ENCODE assay signal across 9 cellular contexts in genomic region chr12:12582895-12583303, GRCh38. TPM values are rescaled to one million over a fixed set of nuclear protein-coding genes. Genes with fewer than 3 reads are reported as not detected.
DNase-seq lines count a peak whose midpoint lies in the region; ATAC-seq and TF ChIP-seq lines count a peak whose summit lies in the region.
"Had no signal": no experiment of that assay in that cellular context is flagged by ENCODE, and none has a peak within 500 bp of the region (broad histone marks: within the 10 kb centered on the region; RNA-seq: fewer than 3 reads in every experiment).

No MANE protein-coding gene starts in this region.

- 39% methylated on average over 6 of the region's 6 CpGs for WGBS in smooth muscle cell (ENCODE audit: low lambda C conversion rate)

- H3F3A ChIP-seq in smooth muscle cell (ENCODE audit: low read depth), result no peaks in the 10 kb centered on the region

- peak overlapping the region; percentile 29 for H2AFZ ChIP-seq in smooth muscle cell (ENCODE audit: low read depth)

- no peak for TF ChIP-seq POLR2A in erythroblast (IDR thresholded peaks at IDR 0.05; ENCODE audit: low read length)

- no peaks in the 10 kb centered on the region for H3K27me3 ChIP-seq in smooth muscle cell (ENCODE audit: low read depth)

- no peak overlapping the region for H3K4me2 ChIP-seq in smooth muscle cell

- POLR2A ChIA-PET in activated CD8-positive, alpha-beta T cell treated with anti-CD3 and anti-CD28 coated beads for 36 hours (lab: Charles Lee), result interaction anchor here (0.6 to 1.0 kb wide), 2 partner anchors 9 to 1406 kb away, joined by 3 read pairs; no protein-coding TSS in a partner anchor
- POLR2A ChIA-PET in activated CD8-positive, alpha-beta T cell treated with anti-CD3 and anti-CD28 coated beads, Interleukin-2, amount 10 ng/mL, durations not matched to agents 7 days and 5 days (lab: Charles Lee), result no interaction called here

- H3K4me1 ChIP-seq in smooth muscle cell (ENCODE audit: low read depth), result no peaks in the 10 kb centered on the region

- H3K27ac Mint-ChIP-seq in activated CD8-positive, alpha-beta T cell treated with anti-CD3 and anti-CD28 coated beads for 36 hours, result peak overlapping the region; percentile 82
- H3K27ac Mint-ChIP-seq in activated CD8-positive, alpha-beta T cell treated with anti-CD3 and anti-CD28 coated beads, Interleukin-2, amount 10 ng/mL, durations not matched to agents 7 days and 5 days, result no peak overlapping the region
- H3K27ac Mint-ChIP-seq: nephron had no signal

- TF ChIP-seq CTCF in activated CD8-positive, alpha-beta T cell treated with anti-CD3 and anti-CD28 coated beads for 36 hours (IDR thresholded peaks at IDR 0.05), result no peak
- TF ChIP-seq CTCF in smooth muscle cell (IDR thresholded peaks at IDR 0.05; ENCODE audit: borderline replicate concordance, insufficient read depth, poor library complexity, severe bottlenecking), result no peak

- H3K4me3 ChIP-seq in smooth muscle cell, result no peak overlapping the region

- H4K20me1 ChIP-seq in smooth muscle cell (ENCODE audit: low read depth), result no peaks in the 10 kb centered on the region

- ATAC-seq in activated CD8-positive, alpha-beta T cell treated with anti-CD3 and anti-CD28 coated beads for 36 hours, result peak; percentile 94
- ATAC-seq in activated CD8-positive, alpha-beta T cell treated with anti-CD3 and anti-CD28 coated beads, Interleukin-2, amount 10 ng/mL, durations not matched to agents 7 days and 5 days, result no peak
- peak; percentile 92 for ATAC-seq in HG03045 (IDR thresholded peaks at IDR 0.05; ENCODE audit: unreplicated experiment)
- peak; percentile 95 for ATAC-seq in activated T-cell treated with anti-CD3 and anti-CD28 coated beads, Interleukin-2, amount 50 U/mL, for 4 hours

- no peaks in the 10 kb centered on the region for H3K79me2 ChIP-seq in smooth muscle cell (ENCODE audit: low read depth)

- CTCF ChIA-PET in activated CD8-positive, alpha-beta T cell treated with anti-CD3 and anti-CD28 coated beads for 36 hours (lab: Charles Lee), result no interaction called here
- CTCF ChIA-PET in activated CD8-positive, alpha-beta T cell treated with anti-CD3 and anti-CD28 coated beads, Interleukin-2, amount 10 ng/mL, durations not matched to agents 7 days and 5 days (lab: Charles Lee), result no interaction called here

- peak overlapping the region; percentile 12 for H3K9ac ChIP-seq in smooth muscle cell (ENCODE audit: low read depth)

- DNase-seq in activated CD8-positive, alpha-beta T cell treated with anti-CD3 and anti-CD28 coated beads for 36 hours, result peak; percentile 76
- no peak for DNase-seq in activated CD8-positive, alpha-beta T cell treated with anti-CD3 and anti-CD28 coated beads, Interleukin-2, amount 10 ng/mL, durations not matched to agents 7 days and 5 days
- peak; percentile 7 for DNase-seq in activated T-cell treated with anti-CD3 and anti-CD28 coated beads, Interleukin-2, amount 50 U/mL, for 4 hours
- DNase-seq in smooth muscle cell (lab: John Stamatoyannopoulos, UW; ENCODE audit: unreplicated experiment), result no peak
- DNase-seq in GM03348 (ENCODE audit: low spot score), result no peak
- DNase-seq in erythroblast (lab: John Stamatoyannopoulos, UW), result no peak
- no peak for DNase-seq in NCI-H526 treated with DMSO at 0.1 percent for 48 hours (lab: John Stamatoyannopoulos, UW)

- H3K36me3 ChIP-seq in smooth muscle cell (ENCODE audit: low read depth), result no peaks in the 10 kb centered on the region

- H3K4me1 Mint-ChIP-seq in activated CD8-positive, alpha-beta T cell treated with anti-CD3 and anti-CD28 coated beads for 36 hours (ENCODE audit: low read depth), result peaks cover 36% of the 10 kb centered on the region
- H3K4me1 Mint-ChIP-seq in activated CD8-positive, alpha-beta T cell treated with anti-CD3 and anti-CD28 coated beads, Interleukin-2, amount 10 ng/mL, durations not matched to agents 7 days and 5 days (ENCODE audit: low read depth), result peaks cover 6% of the 10 kb centered on the region
- H3K4me1 Mint-ChIP-seq in activated T-cell treated with anti-CD3 and anti-CD28 coated beads, Interleukin-2, amount 50 U/mL, for 4 hours (ENCODE audit: low read depth), result peaks cover 18% of the 10 kb centered on the region
- H3K4me1 Mint-ChIP-seq: nephron had no signal

- H3K9me3 Mint-ChIP-seq in activated CD8-positive, alpha-beta T cell treated with anti-CD3 and anti-CD28 coated beads for 36 hours, result no peaks in the 10 kb centered on the region
- H3K9me3 Mint-ChIP-seq in activated CD8-positive, alpha-beta T cell treated with anti-CD3 and anti-CD28 coated beads, Interleukin-2, amount 10 ng/mL, durations not matched to agents 7 days and 5 days (ENCODE audit: insufficient read depth), result no peaks in the 10 kb centered on the region
- H3K9me3 Mint-ChIP-seq in activated T-cell treated with anti-CD3 and anti-CD28 coated beads, Interleukin-2, amount 50 U/mL, for 4 hours, result no peaks in the 10 kb centered on the region
- H3K9me3 Mint-ChIP-seq: nephron had no signal

- intact Hi-C loops in activated CD8-positive, alpha-beta T cell treated with anti-CD3 and anti-CD28 coated beads for 36 hours (cut with micrococcal nuclease), result no loop called here

- H3K4me3 Mint-ChIP-seq in activated CD8-positive, alpha-beta T cell treated with anti-CD3 and anti-CD28 coated beads for 36 hours, result no peak overlapping the region
- no peak overlapping the region for H3K4me3 Mint-ChIP-seq in activated CD8-positive, alpha-beta T cell treated with anti-CD3 and anti-CD28 coated beads, Interleukin-2, amount 10 ng/mL, durations not matched to agents 7 days and 5 days
- H3K4me3 Mint-ChIP-seq in activated T-cell treated with anti-CD3 and anti-CD28 coated beads, Interleukin-2, amount 50 U/mL, for 4 hours, result no peak overlapping the region
- H3K4me3 Mint-ChIP-seq: nephron had no signal

- no peaks in the 10 kb centered on the region for H3K9me3 ChIP-seq in smooth muscle cell (replicated peaks; ENCODE audit: low read depth)

- peak overlapping the region; percentile 66 for H3K27ac ChIP-seq in smooth muscle cell (ENCODE audit: low read depth)

- H3K36me3 Mint-ChIP-seq in activated CD8-positive, alpha-beta T cell treated with anti-CD3 and anti-CD28 coated beads for 36 hours (ENCODE audit: low read depth), result no peaks in the 10 kb centered on the region
- no peaks in the 10 kb centered on the region for H3K36me3 Mint-ChIP-seq in activated CD8-positive, alpha-beta T cell treated with anti-CD3 and anti-CD28 coated beads, Interleukin-2, amount 10 ng/mL, durations not matched to agents 7 days and 5 days (ENCODE audit: low read depth)
- no peaks in the 10 kb centered on the region for H3K36me3 Mint-ChIP-seq in activated T-cell treated with anti-CD3 and anti-CD28 coated beads, Interleukin-2, amount 50 U/mL, for 4 hours (ENCODE audit: insufficient read depth)

- peaks cover 1% of the 10 kb centered on the region for H3K27me3 Mint-ChIP-seq in activated CD8-positive, alpha-beta T cell treated with anti-CD3 and anti-CD28 coated beads for 36 hours
- H3K27me3 Mint-ChIP-seq in activated CD8-positive, alpha-beta T cell treated with anti-CD3 and anti-CD28 coated beads, Interleukin-2, amount 10 ng/mL, durations not matched to agents 7 days and 5 days (ENCODE audit: low read depth), result peaks cover 12% of the 10 kb centered on the region
- H3K27me3 Mint-ChIP-seq in activated T-cell treated with anti-CD3 and anti-CD28 coated beads, Interleukin-2, amount 50 U/mL, for 4 hours (ENCODE audit: low read depth), result peaks cover 4% of the 10 kb centered on the region

RNA-seq across cellular contexts. Expression of gene DUSP16, which starts 20.2 kb away (rescaled TPM):
- total RNA-seq in activated CD8-positive, alpha-beta T cell treated with anti-CD3 and anti-CD28 coated beads for 36 hours, result 10 to 100 TPM; 28.2 to 30.2 TPM
- 10 to 100 TPM; 17.4 to 19.0 TPM for total RNA-seq in activated CD8-positive, alpha-beta T cell treated with anti-CD3 and anti-CD28 coated beads, Interleukin-2, amount 10 ng/mL, durations not matched to agents 7 days and 5 days
- total RNA-seq in activated T-cell treated with anti-CD3 and anti-CD28 coated beads, Interleukin-2, amount 50 U/mL, for 4 hours, result 10 to 100 TPM; 24.0 to 40.8 (median 34.9) TPM
- 10.8 and 13.0 TPM in 2 replicates for total RNA-seq in smooth muscle cell
- 1.2 and 2.0 TPM in 2 replicates for polyA plus RNA-seq in smooth muscle cell

RNA-seq across cellular contexts. Expression of gene CREBL2, which starts 28.8 kb away (rescaled TPM):
- 10 to 100 TPM; 12.7 to 14.9 TPM for total RNA-seq in activated CD8-positive, alpha-beta T cell treated with anti-CD3 and anti-CD28 coated beads for 36 hours
- 10 to 100 TPM; 13.2 to 14.3 TPM for total RNA-seq in activated CD8-positive, alpha-beta T cell treated with anti-CD3 and anti-CD28 coated beads, Interleukin-2, amount 10 ng/mL, durations not matched to agents 7 days and 5 days
- 10 to 100 TPM; 14.4 to 16.9 (median 14.8) TPM for total RNA-seq in activated T-cell treated with anti-CD3 and anti-CD28 coated beads, Interleukin-2, amount 50 U/mL, for 4 hours
- 6.6 and 8.2 TPM in 2 replicates for total RNA-seq in smooth muscle cell
- polyA plus RNA-seq in smooth muscle cell, result 4.2 and 5.3 TPM in 2 replicates

Comparison
In these comparisons a context has a peak if more than half of its experiments do, and no peak if none do; other contexts are left out.
1. DNase-seq: peak in activated CD8-positive, alpha-beta T cell treated with anti-CD3 and anti-CD28 coated beads for 36 hours (single experiment) and activated T-cell treated with anti-CD3 and anti-CD28 coated beads, Interleukin-2, amount 50 U/mL, for 4 hours (single experiment); none in activated CD8-positive, alpha-beta T cell treated with anti-CD3 and anti-CD28 coated beads, Interleukin-2, amount 10 ng/mL, durations not matched to agents 7 days and 5 days (single experiment), smooth muscle cell (single experiment), GM03348 (single experiment), erythroblast (0 of 2) and NCI-H526 treated with DMSO at 0.1 percent for 48 hours (single experiment).